In the genomic region with DNA sequence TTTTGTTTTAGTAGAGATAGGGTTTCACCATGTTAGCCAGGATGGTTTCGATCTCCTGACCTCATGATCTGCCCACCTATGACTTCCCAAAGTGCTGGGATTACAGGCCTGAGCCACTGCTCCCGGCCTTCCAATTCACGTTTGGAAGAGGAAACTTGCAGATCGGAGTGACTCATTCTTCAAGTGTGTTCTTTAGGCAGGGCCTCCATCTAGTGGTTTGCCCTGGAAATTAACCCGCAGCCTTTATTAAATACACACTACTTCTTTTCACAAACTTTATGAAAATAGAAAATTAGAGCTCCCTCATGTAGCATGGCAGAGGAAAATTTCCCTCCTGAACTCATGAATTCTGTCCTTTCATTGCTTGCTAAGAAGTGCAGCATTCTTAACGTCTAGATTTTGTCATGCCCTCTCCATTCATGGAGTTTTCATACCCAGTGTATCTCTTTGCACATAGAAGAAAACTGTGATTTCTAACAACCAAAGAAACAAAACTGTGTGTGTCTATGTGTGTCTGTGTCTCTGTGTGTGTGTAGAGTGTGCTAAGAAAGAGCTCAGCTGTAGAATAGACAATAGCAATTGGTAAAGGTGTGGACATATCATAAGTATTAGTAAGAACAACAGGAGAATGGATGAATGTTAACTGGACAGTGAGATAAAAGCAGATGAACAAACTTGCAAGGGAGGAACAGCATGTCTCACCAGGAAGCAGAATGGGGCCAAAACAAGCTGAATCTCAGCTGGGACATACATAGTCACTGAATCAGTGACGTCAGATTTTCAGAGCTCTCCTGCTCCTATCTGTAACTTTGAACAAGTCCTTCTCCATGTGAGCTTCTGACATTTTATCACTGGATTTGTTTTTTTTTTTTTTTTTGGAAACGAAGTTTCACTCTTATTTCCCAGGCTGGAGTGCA, we compare ENCODE assay signal across 8 cellular contexts.
DNase-seq lines count a peak whose midpoint lies in the region.

No MANE protein-coding gene starts in this region.

- H3K4me1 ChIP-seq in HAP-1 (no peaks in the 10 kb centered on the region), neuronal stem cell (ENCODE audit: control insufficient read depth in 2 of 2, insufficient read depth in 1 of 2, low read depth in 1 of 2, low read length in 2 of 2) (no peaks in the 10 kb centered on the region)

- H3K36me3 ChIP-seq in HAP-1 (replicated peaks) (no peaks in the 10 kb centered on the region), neuronal stem cell (replicated peaks in 1 of 2; ENCODE audit: control insufficient read depth in 2 of 2, insufficient read depth in 2 of 2, low read length in 2 of 2) (no peaks in the 10 kb centered on the region)

- H3K9me3 ChIP-seq in HAP-1 (no peaks in the 10 kb centered on the region), neuronal stem cell (replicated peaks in 1 of 2; ENCODE audit: control insufficient read depth in 2 of 2, insufficient read depth in 1 of 2, low read depth in 1 of 2, low read length in 2 of 2) (no peaks in the 10 kb centered on the region)

- in situ Hi-C loops in HAP-1 (cut with MboI; ENCODE audit: low sequenced_read_pairs): loop anchor here (25.0 kb wide), 2 partner anchors 397 to 872 kb away; no protein-coding TSS in a partner anchor

- H2BK5ac ChIP-seq in neuronal stem cell (ENCODE audit: low read length): no peak overlapping the region

- WGBS in neuronal stem cell (ENCODE audit: extremely low coverage in 2 of 2, insufficient read length in 2 of 2, insufficient replicate concordance in 1 of 2), 2 donors: no CpG with 5 or more reads among the region's 8 CpGs

- peak; percentile 55 for DNase-seq in SIG-M5 treated with dmso at 0.1 percent for 504 hours (lab: John Stamatoyannopoulos, UW; ENCODE audit: unreplicated experiment)
- no peak for DNase-seq in SIG-M5 (lab: John Stamatoyannopoulos, UW)
- DNase-seq in HAP-1 (ENCODE audit: low spot score in 2 of 2): peak; percentile 40 to 67
- peak; percentile 29 for DNase-seq in NCI-H1092 (lab: John Stamatoyannopoulos, UW)
- DNase-seq in SW480 (ENCODE audit: low spot score): peak; percentile 78
- peak; percentile 90 for DNase-seq in fibroblast of peridontal ligament (ENCODE audit: extremely low read depth)
- DNase-seq in neuronal stem cell (ENCODE audit: low spot score): peak; percentile 43
- DNase-seq in posterior vena cava (ENCODE audit: low spot score): no peak

- no peak overlapping the region for H4K8ac ChIP-seq in neuronal stem cell (ENCODE audit: low read depth, low read length)

- no peak overlapping the region for H3K4me2 ChIP-seq in neuronal stem cell (ENCODE audit: insufficient read depth, low read length, poor library complexity, severe bottlenecking)

- no peaks in the 10 kb centered on the region for H3K79me1 ChIP-seq in neuronal stem cell (ENCODE audit: low read depth, low read length)

- H2AK5ac ChIP-seq in neuronal stem cell (ENCODE audit: low read depth, low read length): no peak overlapping the region

- H3K4me3 ChIP-seq in HAP-1 (no peak overlapping the region), neuronal stem cell (ENCODE audit: low read length in 2 of 2) (no peak overlapping the region)

- H2BK12ac ChIP-seq in neuronal stem cell (ENCODE audit: low read length): no peak overlapping the region

- intact Hi-C loops in posterior vena cava (cut with DNase I): loop anchor here in 1 of 2 donors (5.0 kb wide), 1 partner anchor 407 kb away; no protein-coding TSS in a partner anchor

- peaks cover 4% of the 10 kb centered on the region; the same call in 1 of the 2 replicates for H3K27me3 ChIP-seq in HAP-1 (ENCODE audit: low read depth)
- no peaks in the 10 kb centered on the region for H3K27me3 ChIP-seq in neuronal stem cell (ENCODE audit: control insufficient read depth in 3 of 3, insufficient read depth in 3 of 3, low read depth in 1 of 3, low read length in 3 of 3)

- H3K27ac ChIP-seq in neuronal stem cell (replicated peaks; ENCODE audit: low read length): no peak overlapping the region

- H3K18ac ChIP-seq in neuronal stem cell (ENCODE audit: low read length): no peak overlapping the region

- no peak overlapping the region for H2BK120ac ChIP-seq in neuronal stem cell (ENCODE audit: low read depth, low read length)

- H3K9ac ChIP-seq in neuronal stem cell (ENCODE audit: low read depth, low read length, poor library complexity): no peak overlapping the region

- H3K23ac ChIP-seq in neuronal stem cell (ENCODE audit: low read depth, low read length, poor library complexity): no peak overlapping the region

- peak overlapping the region; percentile 50 for H2AFZ ChIP-seq in neuronal stem cell (ENCODE audit: low read length)

- H2BK15ac ChIP-seq in neuronal stem cell (ENCODE audit: low read length): no peak overlapping the region

- no peak overlapping the region for H3K14ac ChIP-seq in neuronal stem cell (ENCODE audit: low read length)

- H4K91ac ChIP-seq in neuronal stem cell (ENCODE audit: low read depth, low read length, poor library complexity): no peak overlapping the region

- H3K4ac ChIP-seq in neuronal stem cell (ENCODE audit: low read length): no peak overlapping the region

Comparison
In these comparisons a context has a peak if more than half of its experiments do, and no peak if none do; other contexts are left out.
1. DNase-seq: peak in SIG-M5 treated with dmso at 0.1 percent for 504 hours (single experiment), HAP-1 (2 of 2), NCI-H1092 (single experiment), SW480 (single experiment), fibroblast of peridontal ligament (single experiment) and neuronal stem cell (single experiment); none in SIG-M5 (single experiment) and posterior vena cava (single experiment).